In the genomic region with DNA sequence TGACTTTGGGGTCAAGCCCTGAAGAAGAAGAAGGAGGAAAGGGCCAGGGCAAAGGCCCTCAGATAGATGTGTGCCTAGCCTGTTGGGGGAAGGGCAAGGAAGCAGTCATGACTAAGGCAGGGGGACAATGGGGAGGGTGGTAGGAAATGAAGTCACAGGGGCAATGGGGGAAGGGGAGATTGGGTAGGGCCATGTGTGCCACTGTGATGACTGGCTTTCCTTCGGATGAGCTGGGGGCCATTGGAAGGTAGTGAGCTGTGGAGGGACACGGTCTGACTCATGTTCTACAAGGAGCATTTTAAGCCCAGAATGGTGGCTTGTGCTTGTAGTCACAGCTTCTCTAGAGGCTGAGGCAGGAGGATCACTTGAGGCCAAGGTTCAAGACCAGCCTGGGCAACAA, we compare ENCODE assay signal across 22 cellular contexts.
DNase-seq lines count a peak whose midpoint lies in the region; ATAC-seq and TF ChIP-seq lines count a peak whose summit lies in the region.
"Had no signal": no experiment of that assay in that cellular context is flagged by ENCODE, and none has a peak within 500 bp of the region (broad histone marks: within the 10 kb centered on the region; RNA-seq: fewer than 3 reads in every experiment).

No MANE protein-coding gene starts in this region.

- no peak overlapping the region for H3K27ac Mint-ChIP-seq in activated CD4-positive, alpha-beta T cell treated with anti-CD3 and anti-CD28 coated beads, Interleukin-2, amount 10 ng/mL, durations not matched to agents 24 days and 14 days
- H3K27ac Mint-ChIP-seq: HFFc6 had no signal

- H3K4me3 ChIP-seq in BLaER1 treated with 17β-estradiol and CSF1 and Interleukin-3, amounts not matched to agents 10 nM and 100 nM: no peak overlapping the region
- no peak overlapping the region for H3K4me3 ChIP-seq in psoas muscle
- H3K4me3 ChIP-seq: GM23248, SJSA1 had no signal

- no peaks in the 10 kb centered on the region for H3K36me3 ChIP-seq in BLaER1 treated with 17β-estradiol and CSF1 and Interleukin-3, amounts not matched to agents 10 nM and 100 nM
- H3K36me3 ChIP-seq in psoas muscle (ENCODE audit: insufficient read depth in 1 of 2, low read depth in 1 of 2): no peaks in the 10 kb centered on the region
- H3K36me3 ChIP-seq: SJSA1 had no signal

- H3K4me2 ChIP-seq in BLaER1 treated with 17β-estradiol and CSF1 and Interleukin-3, amounts not matched to agents 10 nM and 100 nM: peak overlapping the region; percentile 24 to 89 (median 79); a peak in 20 of 22 replicates

- H3K27me3 ChIP-seq in BLaER1 treated with 17β-estradiol and CSF1 and Interleukin-3, amounts not matched to agents 10 nM and 100 nM: peaks cover 0 to 6% (median 0%) of the 10 kb centered on the region in 11 experiments; a peak in 1 of 22 replicates
- peaks cover 0 to 12% (median 0%) of the 10 kb centered on the region in 3 donors for H3K27me3 ChIP-seq in psoas muscle (ENCODE audit: insufficient read depth in 3 of 3, low read length in 2 of 3)
- H3K27me3 ChIP-seq: SJSA1 had no signal

- H3K27me3 Mint-ChIP-seq in activated CD4-positive, alpha-beta T cell treated with anti-CD3 and anti-CD28 coated beads, Interleukin-2, amount 10 ng/mL, durations not matched to agents 24 days and 14 days: no peaks in the 10 kb centered on the region

- intact Hi-C loops in activated CD4-positive, alpha-beta T cell treated with anti-CD3 and anti-CD28 coated beads, Interleukin-2, amount 10 ng/mL, durations not matched to agents 24 days and 14 days (cut with micrococcal nuclease): loop anchor here (5.0 kb wide), 1 partner anchor 181 kb away; no protein-coding TSS in a partner anchor
- intact Hi-C loops in psoas muscle (cut with DNase I): no loop called here

- H3K9me3 ChIP-seq in BLaER1 treated with 17β-estradiol and CSF1 and Interleukin-3, amounts not matched to agents 10 nM and 100 nM (replicated peaks in 1 of 11): peaks cover 0 to 1% (median 0%) of the 10 kb centered on the region in 11 experiments; a peak in 1 of 22 replicates
- H3K9me3 ChIP-seq in psoas muscle: no peaks in the 10 kb centered on the region
- H3K9me3 ChIP-seq: SJSA1 had no signal

- peaks cover 35 to 60% (median 55%) of the 10 kb centered on the region in 10 experiments for H3K4me1 ChIP-seq in BLaER1 treated with 17β-estradiol and CSF1 and Interleukin-3, amounts not matched to agents 10 nM and 100 nM
- no peaks in the 10 kb centered on the region for H3K4me1 ChIP-seq in psoas muscle

- TF ChIP-seq CTCF in psoas muscle (IDR thresholded peaks at IDR 0.05): no peak

- H3K4me3 Mint-ChIP-seq in activated CD4-positive, alpha-beta T cell treated with anti-CD3 and anti-CD28 coated beads, Interleukin-2, amount 10 ng/mL, durations not matched to agents 24 days and 14 days: no peak overlapping the region
- H3K4me3 Mint-ChIP-seq: H9, HFFc6 had no signal

- peaks cover 11% of the 10 kb centered on the region for H3K9me3 Mint-ChIP-seq in activated CD4-positive, alpha-beta T cell treated with anti-CD3 and anti-CD28 coated beads, Interleukin-2, amount 10 ng/mL, durations not matched to agents 24 days and 14 days

- no peak for ATAC-seq in psoas muscle

- 72 to 95% (median 93%) methylated on average over 2 of the region's 2 CpGs for WGBS in psoas muscle, 3 donors

- no peaks in the 10 kb centered on the region for H3K36me3 Mint-ChIP-seq in activated CD4-positive, alpha-beta T cell treated with anti-CD3 and anti-CD28 coated beads, Interleukin-2, amount 10 ng/mL, durations not matched to agents 24 days and 14 days (ENCODE audit: low read depth)

- peak overlapping the region in 6 of 11 experiments; percentile 13 to 66 (median 52); a peak in 10 of 22 replicates for H3K27ac ChIP-seq in BLaER1 treated with 17β-estradiol and CSF1 and Interleukin-3, amounts not matched to agents 10 nM and 100 nM
- H3K27ac ChIP-seq in psoas muscle: no peak overlapping the region
- H3K27ac ChIP-seq: 22Rv1, GM23248, HL-60, SJSA1 had no signal

- H4K20me1 ChIP-seq in BLaER1 treated with 17β-estradiol and CSF1 and Interleukin-3, amounts not matched to agents 10 nM and 100 nM: no peaks in the 10 kb centered on the region

- DNase-seq in activated CD4-positive, alpha-beta T cell treated with anti-CD3 and anti-CD28 coated beads for 48 hours: peak; percentile 12
- no peak for DNase-seq in activated CD4-positive, alpha-beta T cell treated with anti-CD3 and anti-CD28 coated beads, Interleukin-2, amount 10 ng/mL, durations not matched to agents 24 days and 14 days
- DNase-seq in M059J (ENCODE audit: low read depth) (peak; percentile 4), kidney tubule cell (ENCODE audit: low spot score) (peak; percentile 89), psoas muscle (no peak), COR-L47 (lab: John Stamatoyannopoulos, UW) (no peak), DMS79 treated with DMSO at 0.1 percent for 48 hours (lab: John Stamatoyannopoulos, UW) (no peak)
- DNase-seq: DMS 273 treated with DMSO at 0.1 percent for 48 hours, DND-41, GM23248, H9, HFFc6, KBM-7, NCI-H1105 treated with DMSO at 0.1 percent for 48 hours, NCI-H2029 treated with DMSO at 0.1 percent for 48 hours, NCI-H226, NCI-H510A treated with DMSO at 0.1 percent for 48 hours, NCI-H748 treated with DMSO at 0.1 percent for 48 hours had no signal

- peaks cover 44% of the 10 kb centered on the region for H3K4me1 Mint-ChIP-seq in activated CD4-positive, alpha-beta T cell treated with anti-CD3 and anti-CD28 coated beads, Interleukin-2, amount 10 ng/mL, durations not matched to agents 24 days and 14 days

- no peak overlapping the region for H3K9ac ChIP-seq in BLaER1 treated with 17β-estradiol and CSF1 and Interleukin-3, amounts not matched to agents 10 nM and 100 nM
- H3K9ac ChIP-seq: GM23248 had no signal

Comparison
In these comparisons a context has a peak if more than half of its experiments do, and no peak if none do; other contexts are left out.
1. DNase-seq: peak in activated CD4-positive, alpha-beta T cell treated with anti-CD3 and anti-CD28 coated beads for 48 hours (single experiment), M059J (single experiment) and kidney tubule cell (single experiment); none in activated CD4-positive, alpha-beta T cell treated with anti-CD3 and anti-CD28 coated beads, Interleukin-2, amount 10 ng/mL, durations not matched to agents 24 days and 14 days (single experiment), psoas muscle (0 of 2), COR-L47 (single experiment) and DMS79 treated with DMSO at 0.1 percent for 48 hours (single experiment).